3 cellular contexts compared by ENCODE assay signal in the genomic region with DNA sequence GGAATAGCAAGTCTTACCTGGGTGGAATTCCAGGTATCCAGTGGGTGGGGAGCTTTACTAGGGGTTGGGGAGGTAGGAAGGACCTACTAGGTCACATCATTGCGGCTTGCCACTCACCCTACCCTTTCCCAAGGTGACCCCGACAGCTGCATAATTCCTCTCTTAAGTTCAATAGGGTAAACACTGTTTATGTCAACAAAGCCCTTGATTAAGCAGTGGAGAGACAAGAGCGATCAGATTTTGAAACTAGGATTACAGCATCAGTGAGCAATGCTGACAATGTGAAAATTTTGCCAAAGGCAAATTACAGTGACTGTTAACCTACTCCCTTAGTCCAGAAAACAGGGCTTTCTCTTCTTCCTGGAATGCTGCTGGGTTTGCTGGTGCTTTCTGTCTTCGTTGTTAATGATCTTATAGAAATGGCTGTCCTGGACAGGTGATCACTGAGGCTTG.
A peak's percentile ranks its signal among the peaks of the same experiment; 100 is the strongest.
TF ChIP-seq lines count a peak whose summit lies in the region.

No MANE protein-coding gene starts in this region.

TF ChIP-seq in IMR-90, 13 proteins besides CTCF, POLR2A, EP300 and RAD21 (continued from another document):
- TF ChIP-seq RCOR1 (IDR thresholded peaks at IDR 0.05; ENCODE audit: insufficient replicate concordance, low read length), result no peak

TF ChIP-seq in liver, 16 proteins besides CTCF, POLR2A, EP300 and RAD21 (continued from another document):
- TF ChIP-seq, protein P1, sequence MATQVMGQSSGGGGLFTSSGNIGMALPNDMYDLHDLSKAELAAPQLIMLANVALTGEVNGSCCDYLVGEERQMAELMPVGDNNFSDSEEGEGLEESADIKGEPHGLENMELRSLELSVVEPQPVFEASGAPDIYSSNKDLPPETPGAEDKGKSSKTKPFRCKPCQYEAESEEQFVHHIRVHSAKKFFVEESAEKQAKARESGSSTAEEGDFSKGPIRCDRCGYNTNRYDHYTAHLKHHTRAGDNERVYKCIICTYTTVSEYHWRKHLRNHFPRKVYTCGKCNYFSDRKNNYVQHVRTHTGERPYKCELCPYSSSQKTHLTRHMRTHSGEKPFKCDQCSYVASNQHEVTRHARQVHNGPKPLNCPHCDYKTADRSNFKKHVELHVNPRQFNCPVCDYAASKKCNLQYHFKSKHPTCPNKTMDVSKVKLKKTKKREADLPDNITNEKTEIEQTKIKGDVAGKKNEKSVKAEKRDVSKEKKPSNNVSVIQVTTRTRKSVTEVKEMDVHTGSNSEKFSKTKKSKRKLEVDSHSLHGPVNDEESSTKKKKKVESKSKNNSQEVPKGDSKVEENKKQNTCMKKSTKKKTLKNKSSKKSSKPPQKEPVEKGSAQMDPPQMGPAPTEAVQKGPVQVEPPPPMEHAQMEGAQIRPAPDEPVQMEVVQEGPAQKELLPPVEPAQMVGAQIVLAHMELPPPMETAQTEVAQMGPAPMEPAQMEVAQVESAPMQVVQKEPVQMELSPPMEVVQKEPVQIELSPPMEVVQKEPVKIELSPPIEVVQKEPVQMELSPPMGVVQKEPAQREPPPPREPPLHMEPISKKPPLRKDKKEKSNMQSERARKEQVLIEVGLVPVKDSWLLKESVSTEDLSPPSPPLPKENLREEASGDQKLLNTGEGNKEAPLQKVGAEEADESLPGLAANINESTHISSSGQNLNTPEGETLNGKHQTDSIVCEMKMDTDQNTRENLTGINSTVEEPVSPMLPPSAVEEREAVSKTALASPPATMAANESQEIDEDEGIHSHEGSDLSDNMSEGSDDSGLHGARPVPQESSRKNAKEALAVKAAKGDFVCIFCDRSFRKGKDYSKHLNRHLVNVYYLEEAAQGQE (IDR thresholded peaks at IDR 0.05), result peak; percentile 27
- TF ChIP-seq, protein P2, sequence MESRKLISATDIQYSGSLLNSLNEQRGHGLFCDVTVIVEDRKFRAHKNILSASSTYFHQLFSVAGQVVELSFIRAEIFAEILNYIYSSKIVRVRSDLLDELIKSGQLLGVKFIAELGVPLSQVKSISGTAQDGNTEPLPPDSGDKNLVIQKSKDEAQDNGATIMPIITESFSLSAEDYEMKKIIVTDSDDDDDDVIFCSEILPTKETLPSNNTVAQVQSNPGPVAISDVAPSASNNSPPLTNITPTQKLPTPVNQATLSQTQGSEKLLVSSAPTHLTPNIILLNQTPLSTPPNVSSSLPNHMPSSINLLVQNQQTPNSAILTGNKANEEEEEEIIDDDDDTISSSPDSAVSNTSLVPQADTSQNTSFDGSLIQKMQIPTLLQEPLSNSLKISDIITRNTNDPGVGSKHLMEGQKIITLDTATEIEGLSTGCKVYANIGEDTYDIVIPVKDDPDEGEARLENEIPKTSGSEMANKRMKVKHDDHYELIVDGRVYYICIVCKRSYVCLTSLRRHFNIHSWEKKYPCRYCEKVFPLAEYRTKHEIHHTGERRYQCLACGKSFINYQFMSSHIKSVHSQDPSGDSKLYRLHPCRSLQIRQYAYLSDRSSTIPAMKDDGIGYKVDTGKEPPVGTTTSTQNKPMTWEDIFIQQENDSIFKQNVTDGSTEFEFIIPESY (IDR thresholded peaks at IDR 0.05), result peak; percentile 68
- peak; percentile 98 for TF ChIP-seq FOXA2 (IDR thresholded peaks at IDR 0.05)
- TF ChIP-seq SP1 (IDR thresholded peaks at IDR 0.05), result peak; percentile 89
- TF ChIP-seq, protein P3, sequence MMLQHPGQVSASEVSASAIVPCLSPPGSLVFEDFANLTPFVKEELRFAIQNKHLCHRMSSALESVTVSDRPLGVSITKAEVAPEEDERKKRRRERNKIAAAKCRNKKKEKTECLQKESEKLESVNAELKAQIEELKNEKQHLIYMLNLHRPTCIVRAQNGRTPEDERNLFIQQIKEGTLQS (IDR thresholded peaks at IDR 0.05), result peak; percentile 91
- peak; percentile 77 for TF ChIP-seq HNF4G (IDR thresholded peaks at IDR 0.05)
- peak; percentile 95 for TF ChIP-seq FOXA1 (IDR thresholded peaks at IDR 0.05)
- peak; percentile 88 to 91 for TF ChIP-seq RXRA (IDR thresholded peaks at IDR 0.05)
- TF ChIP-seq GABPA (IDR thresholded peaks at IDR 0.05 in 1 of 2, conservative IDR thresholded peaks at IDR 0.05 in 1 of 2), result no peak
- no peak for TF ChIP-seq TAF1 (conservative IDR thresholded peaks at IDR 0.05)
- TF ChIP-seq EGR1 (IDR thresholded peaks at IDR 0.05; ENCODE audit: low read depth in 2 of 2), result no peak
- TF ChIP-seq, protein P4, sequence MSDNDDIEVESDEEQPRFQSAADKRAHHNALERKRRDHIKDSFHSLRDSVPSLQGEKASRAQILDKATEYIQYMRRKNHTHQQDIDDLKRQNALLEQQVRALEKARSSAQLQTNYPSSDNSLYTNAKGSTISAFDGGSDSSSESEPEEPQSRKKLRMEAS (IDR thresholded peaks at IDR 0.05), result peak; percentile 37
- peak; percentile 87 to 91 for TF ChIP-seq HNF4A (conservative IDR thresholded peaks at IDR 0.05)
- no peak for TF ChIP-seq NR2F2 (IDR thresholded peaks at IDR 0.05)
- peak; percentile 90 to 96 for TF ChIP-seq JUND (IDR thresholded peaks at IDR 0.05)
TF ChIP-seq in liver: peak in this region for 12.

TF ChIP-seq in SK-N-SH treated with all-trans-retinoic acid at 6 μM for 48 hours, 23 proteins besides CTCF, POLR2A, EP300 and RAD21 (continued from another document):
- TF ChIP-seq ARNTL (CRISPR knock-in tag; IDR thresholded peaks at IDR 0.05; ENCODE audit: borderline replicate concordance, low read depth) (no peak), ZFP30 (CRISPR knock-in tag; IDR thresholded peaks at IDR 0.05) (no peak), ZFP3 (CRISPR knock-in tag; IDR thresholded peaks at IDR 0.05) (no peak), TOX (CRISPR knock-in tag; IDR thresholded peaks at IDR 0.05; ENCODE audit: borderline replicate concordance) (no peak), TCF4 (CRISPR knock-in tag; IDR thresholded peaks at IDR 0.05; ENCODE audit: borderline replicate concordance) (no peak), PPARA (CRISPR knock-in tag; IDR thresholded peaks at IDR 0.05; ENCODE audit: borderline replicate concordance) (no peak), ISL1 (CRISPR knock-in tag; IDR thresholded peaks at IDR 0.05) (no peak), CSDC2 (CRISPR knock-in tag; IDR thresholded peaks at IDR 0.05) (no peak), RARB (CRISPR knock-in tag; IDR thresholded peaks at IDR 0.05) (no peak)
- TF ChIP-seq, protein P5, sequence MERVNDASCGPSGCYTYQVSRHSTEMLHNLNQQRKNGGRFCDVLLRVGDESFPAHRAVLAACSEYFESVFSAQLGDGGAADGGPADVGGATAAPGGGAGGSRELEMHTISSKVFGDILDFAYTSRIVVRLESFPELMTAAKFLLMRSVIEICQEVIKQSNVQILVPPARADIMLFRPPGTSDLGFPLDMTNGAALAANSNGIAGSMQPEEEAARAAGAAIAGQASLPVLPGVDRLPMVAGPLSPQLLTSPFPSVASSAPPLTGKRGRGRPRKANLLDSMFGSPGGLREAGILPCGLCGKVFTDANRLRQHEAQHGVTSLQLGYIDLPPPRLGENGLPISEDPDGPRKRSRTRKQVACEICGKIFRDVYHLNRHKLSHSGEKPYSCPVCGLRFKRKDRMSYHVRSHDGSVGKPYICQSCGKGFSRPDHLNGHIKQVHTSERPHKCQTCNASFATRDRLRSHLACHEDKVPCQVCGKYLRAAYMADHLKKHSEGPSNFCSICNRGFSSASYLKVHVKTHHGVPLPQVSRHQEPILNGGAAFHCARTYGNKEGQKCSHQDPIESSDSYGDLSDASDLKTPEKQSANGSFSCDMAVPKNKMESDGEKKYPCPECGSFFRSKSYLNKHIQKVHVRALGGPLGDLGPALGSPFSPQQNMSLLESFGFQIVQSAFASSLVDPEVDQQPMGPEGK (CRISPR knock-in tag; IDR thresholded peaks at IDR 0.05; ENCODE audit: borderline replicate concordance), result no peak
- TF ChIP-seq, protein P6, sequence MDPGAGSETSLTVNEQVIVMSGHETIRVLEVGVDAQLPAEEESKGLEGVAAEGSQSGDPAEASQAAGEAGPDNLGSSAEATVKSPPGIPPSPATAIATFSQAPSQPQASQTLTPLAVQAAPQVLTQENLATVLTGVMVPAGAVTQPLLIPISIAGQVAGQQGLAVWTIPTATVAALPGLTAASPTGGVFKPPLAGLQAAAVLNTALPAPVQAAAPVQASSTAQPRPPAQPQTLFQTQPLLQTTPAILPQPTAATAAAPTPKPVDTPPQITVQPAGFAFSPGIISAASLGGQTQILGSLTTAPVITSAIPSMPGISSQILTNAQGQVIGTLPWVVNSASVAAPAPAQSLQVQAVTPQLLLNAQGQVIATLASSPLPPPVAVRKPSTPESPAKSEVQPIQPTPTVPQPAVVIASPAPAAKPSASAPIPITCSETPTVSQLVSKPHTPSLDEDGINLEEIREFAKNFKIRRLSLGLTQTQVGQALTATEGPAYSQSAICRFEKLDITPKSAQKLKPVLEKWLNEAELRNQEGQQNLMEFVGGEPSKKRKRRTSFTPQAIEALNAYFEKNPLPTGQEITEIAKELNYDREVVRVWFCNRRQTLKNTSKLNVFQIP (CRISPR knock-in tag; IDR thresholded peaks at IDR 0.05; ENCODE audit: borderline replicate concordance, low read depth), result no peak
- TF ChIP-seq, protein P7, sequence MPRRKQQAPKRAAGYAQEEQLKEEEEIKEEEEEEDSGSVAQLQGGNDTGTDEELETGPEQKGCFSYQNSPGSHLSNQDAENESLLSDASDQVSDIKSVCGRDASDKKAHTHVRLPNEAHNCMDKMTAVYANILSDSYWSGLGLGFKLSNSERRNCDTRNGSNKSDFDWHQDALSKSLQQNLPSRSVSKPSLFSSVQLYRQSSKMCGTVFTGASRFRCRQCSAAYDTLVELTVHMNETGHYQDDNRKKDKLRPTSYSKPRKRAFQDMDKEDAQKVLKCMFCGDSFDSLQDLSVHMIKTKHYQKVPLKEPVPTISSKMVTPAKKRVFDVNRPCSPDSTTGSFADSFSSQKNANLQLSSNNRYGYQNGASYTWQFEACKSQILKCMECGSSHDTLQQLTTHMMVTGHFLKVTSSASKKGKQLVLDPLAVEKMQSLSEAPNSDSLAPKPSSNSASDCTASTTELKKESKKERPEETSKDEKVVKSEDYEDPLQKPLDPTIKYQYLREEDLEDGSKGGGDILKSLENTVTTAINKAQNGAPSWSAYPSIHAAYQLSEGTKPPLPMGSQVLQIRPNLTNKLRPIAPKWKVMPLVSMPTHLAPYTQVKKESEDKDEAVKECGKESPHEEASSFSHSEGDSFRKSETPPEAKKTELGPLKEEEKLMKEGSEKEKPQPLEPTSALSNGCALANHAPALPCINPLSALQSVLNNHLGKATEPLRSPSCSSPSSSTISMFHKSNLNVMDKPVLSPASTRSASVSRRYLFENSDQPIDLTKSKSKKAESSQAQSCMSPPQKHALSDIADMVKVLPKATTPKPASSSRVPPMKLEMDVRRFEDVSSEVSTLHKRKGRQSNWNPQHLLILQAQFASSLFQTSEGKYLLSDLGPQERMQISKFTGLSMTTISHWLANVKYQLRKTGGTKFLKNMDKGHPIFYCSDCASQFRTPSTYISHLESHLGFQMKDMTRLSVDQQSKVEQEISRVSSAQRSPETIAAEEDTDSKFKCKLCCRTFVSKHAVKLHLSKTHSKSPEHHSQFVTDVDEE (CRISPR knock-in tag; IDR thresholded peaks at IDR 0.05), result no peak
TF ChIP-seq in SK-N-SH treated with all-trans-retinoic acid at 6 μM for 48 hours: peak in this region for 0.
